Comparison of ENCODE assay signal across 7 cellular contexts in genomic region chr16:2003827-2004641, GRCh38. TPM values are rescaled to one million over a fixed set of nuclear protein-coding genes. Genes with fewer than 3 reads are reported as not detected.
DNase-seq lines count a peak whose midpoint lies in the region; ATAC-seq and TF ChIP-seq lines count a peak whose summit lies in the region.

No MANE protein-coding gene starts in this region.

- no peaks in the 10 kb centered on the region for H3K9me3 Mint-ChIP-seq in endodermal cell
- H3K9me3 Mint-ChIP-seq in mesothelial cell of epicardium = no peaks in the 10 kb centered on the region

- peaks cover 19% of the 10 kb centered on the region for H3K4me1 Mint-ChIP-seq in endodermal cell
- H3K4me1 Mint-ChIP-seq in mesothelial cell of epicardium = peaks cover 24% of the 10 kb centered on the region

- no peaks in the 10 kb centered on the region for H3K27me3 ChIP-seq in HUES48 (ENCODE audit: control insufficient read depth, insufficient read depth, low read length)
- H3K27me3 ChIP-seq in endodermal cell (ENCODE audit: control insufficient read depth, insufficient read depth, low read length, poor library complexity, severe bottlenecking) = no peaks in the 10 kb centered on the region

- H3K9me3 ChIP-seq in HUES48 (ENCODE audit: control insufficient read depth, insufficient read depth, low read length) = no peaks in the 10 kb centered on the region
- no peaks in the 10 kb centered on the region for H3K9me3 ChIP-seq in endodermal cell (ENCODE audit: control insufficient read depth, low read length)

- peak; percentile 74 for ATAC-seq in GM18867 (IDR thresholded peaks at IDR 0.05; ENCODE audit: unreplicated experiment)

- H3K4me3 ChIP-seq in HUES48 (ENCODE audit: low read depth, low read length) (peak overlapping the region; percentile 23; the same call in 1 of the 2 replicates), endodermal cell (ENCODE audit: low read length) (no peak overlapping the region)

- H3K4me1 ChIP-seq in HUES48 (ENCODE audit: control insufficient read depth, insufficient read depth, low read length) (peaks cover 23% of the 10 kb centered on the region), endodermal cell (ENCODE audit: control insufficient read depth, insufficient read depth, low read length) (peaks cover 23% of the 10 kb centered on the region)

- H3K27ac ChIP-seq in HUES48 (ENCODE audit: low read depth, low read length) (peak overlapping the region; percentile 71), endodermal cell (ENCODE audit: low read depth, low read length) (peak overlapping the region; percentile 87)

- H3K36me3 ChIP-seq in HUES48 (ENCODE audit: control insufficient read depth, insufficient read depth, low read length) (peaks cover 52% of the 10 kb centered on the region), endodermal cell (ENCODE audit: control insufficient read depth, insufficient read depth, low read length) (peaks cover 39% of the 10 kb centered on the region)

- H3K36me3 Mint-ChIP-seq in endodermal cell (ENCODE audit: low read depth) = peaks cover 23% of the 10 kb centered on the region
- H3K36me3 Mint-ChIP-seq in mesothelial cell of epicardium = peaks cover 8% of the 10 kb centered on the region

- TF ChIP-seq CTCF in endodermal cell (conservative IDR thresholded peaks at IDR 0.05) = peak; percentile 98
- peak; percentile 91 for TF ChIP-seq CTCF in mesothelial cell of epicardium (IDR thresholded peaks at IDR 0.05; ENCODE audit: unreplicated experiment)

- 40 to 46% methylated on average over 28 to 36 of the region's 36 CpGs for WGBS in endodermal cell (ENCODE audit: insufficient coverage in 1 of 2, insufficient read length in 1 of 2), 2 experiments

- H3K4me3 Mint-ChIP-seq in endodermal cell (no peak overlapping the region), mesothelial cell of epicardium (no peak overlapping the region)

- H3K27ac Mint-ChIP-seq in endodermal cell (no peak overlapping the region), mesothelial cell of epicardium (no peak overlapping the region)

- peak overlapping the region; percentile 4; the same call in 1 of the 2 replicates for H3K9ac ChIP-seq in HUES48 (ENCODE audit: low read depth, low read length)
- no peak overlapping the region for H3K9ac ChIP-seq in endodermal cell (ENCODE audit: extremely low read depth, low read length, poor library complexity, severe bottlenecking)

- DNase-seq in NOMO-1 (lab: John Stamatoyannopoulos, UW; ENCODE audit: unreplicated experiment in 2 of 2) (peak; percentile 77 to 83), endodermal cell (peak; percentile 99), mesothelial cell of epicardium (ENCODE audit: low spot score in 2 of 2, unreplicated experiment in 2 of 2) (peak; percentile 83 to 91)
- DNase-seq in activated CD8-positive, alpha-beta memory T cell treated with anti-CD3 and anti-CD28 coated beads, Interleukin-2, amount 50 U/mL, for 1 hour (ENCODE audit: extremely low read depth) = peak; percentile 59
- peak; percentile 66 to 74 for DNase-seq in stimulated activated CD8-positive, alpha-beta memory T cell treated with anti-CD3 and anti-CD28 coated beads, Interleukin-2, amount 100 ng/mL, for 1 hour (ENCODE audit: low read depth in 2 of 2)

- no peaks in the 10 kb centered on the region for H3K27me3 Mint-ChIP-seq in endodermal cell (ENCODE audit: insufficient read depth)
- no peaks in the 10 kb centered on the region for H3K27me3 Mint-ChIP-seq in mesothelial cell of epicardium (ENCODE audit: low read depth)

RNA-seq across cellular contexts. Expression of gene ZNF598, which starts 5.6 kb away (rescaled TPM):
- 10 to 100 TPM; 45.6 to 49.5 TPM for total RNA-seq in endodermal cell
- 33.5 TPM for polyA plus RNA-seq in endodermal cell (2013, experiment 1 of 2)
- 27.9 TPM for polyA plus RNA-seq in endodermal cell (2013, experiment 2 of 2)
- total RNA-seq in mesothelial cell of epicardium = 50.6 to 52.7 TPM (median 52.7 TPM) in 3 replicates

RNA-seq across cellular contexts. Expression of gene SYNGR3, which starts 14.3 kb away (rescaled TPM):
- total RNA-seq in endodermal cell (10 to 100 TPM in 1 of 2 donors, 1 to 10 TPM in 1; 7.0 to 11.2 TPM), mesothelial cell of epicardium (0.49 to 1.3 TPM (median 1.0 TPM) in 3 replicates)
- 4.8 TPM for polyA plus RNA-seq in endodermal cell (2013, experiment 1 of 2)
- polyA plus RNA-seq in endodermal cell (2013, experiment 2 of 2) = 3.7 TPM

RNA-seq across cellular contexts. Expression of gene NPW, which starts 15.6 kb away (rescaled TPM):
- total RNA-seq in endodermal cell (1 to 10 TPM; 1.2 to 1.9 TPM), mesothelial cell of epicardium (14.0 to 16.1 TPM (median 15.4 TPM) in 3 replicates)
- 2.0 TPM for polyA plus RNA-seq in endodermal cell (2013, experiment 1 of 2)
- polyA plus RNA-seq in endodermal cell (2013, experiment 2 of 2) = 1.6 TPM

RNA-seq across cellular contexts. Expression of gene GFER, which starts 20.0 kb away (rescaled TPM):
- total RNA-seq in endodermal cell (10 to 100 TPM; 40.3 to 45.5 TPM), mesothelial cell of epicardium (22.8 to 26.5 TPM (median 23.7 TPM) in 3 replicates)
- 26.2 TPM for polyA plus RNA-seq in endodermal cell (2013, experiment 1 of 2)
- 27.4 TPM for polyA plus RNA-seq in endodermal cell (2013, experiment 2 of 2)

RNA-seq across cellular contexts. Expression of gene NHERF2, which starts 22.7 kb away (rescaled TPM):
- 10 to 100 TPM; 20.1 to 25.5 TPM for total RNA-seq in endodermal cell
- polyA plus RNA-seq in endodermal cell (2013, experiment 1 of 2) = 13.4 TPM
- polyA plus RNA-seq in endodermal cell (2013, experiment 2 of 2) = 11.3 TPM
- total RNA-seq in mesothelial cell of epicardium = 48.1 to 55.1 TPM (median 51.3 TPM) in 3 replicates
